ENCODE assay signal across 20 cellular contexts in the genomic region with DNA sequence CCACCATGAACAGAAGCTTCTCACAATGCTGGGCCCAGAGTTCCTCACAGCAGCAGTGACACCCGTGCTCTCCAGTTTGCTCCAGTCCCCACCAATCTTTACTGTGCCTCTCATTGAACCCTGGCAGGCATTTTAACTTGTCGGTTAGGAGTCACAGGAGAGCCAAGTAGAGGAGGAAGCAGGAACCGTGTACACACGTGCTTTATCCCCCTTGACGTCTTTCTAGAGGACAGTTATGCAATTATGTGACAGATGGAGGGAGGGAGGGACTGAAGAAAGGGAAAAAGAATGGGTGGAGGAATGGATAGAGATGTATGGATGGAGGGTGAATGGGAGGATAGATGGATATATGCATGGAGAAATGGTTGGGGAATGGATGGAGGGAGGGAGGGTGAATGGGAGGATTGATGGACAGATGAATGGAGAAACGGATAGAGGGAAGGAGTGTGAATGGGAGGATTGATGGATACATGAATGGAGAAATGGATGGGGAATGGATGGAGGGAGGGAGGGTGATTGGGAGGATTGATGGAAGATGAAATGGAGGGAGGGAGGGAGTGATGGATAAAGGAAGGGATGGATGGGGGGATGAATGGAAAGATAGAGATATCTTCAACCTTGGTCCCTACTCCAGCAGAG.
"Had no signal": no experiment of that assay in that cellular context is flagged by ENCODE, and none has a peak within 500 bp of the region (broad histone marks: within the 10 kb centered on the region; RNA-seq: fewer than 3 reads in every experiment).

No MANE protein-coding gene starts in this region.

- H3K9me3 Mint-ChIP-seq: activated naive CD4-positive, alpha-beta T cell treated with anti-CD3 and anti-CD28 coated beads for 36 hours; activated naive CD8-positive, alpha-beta T cell treated with anti-CD3 and anti-CD28 coated beads, Interleukin-2, amount 50 U/mL, for 24 hours; activated T-helper 2 cell treated with anti-CD3 and anti-CD28 coated beads, Interferon-gamma antibody, Interleukin-2, Interleukin-4, amounts not matched to agents 10 μg/mL and 5 μg/mL and 100 μg/mL, durations not matched to agents 14 hours and 24 hours and 36 hours had no signal

- H3K4me3 ChIP-seq: ascending aorta, breast epithelium, esophagus squamous epithelium, left ventricle myocardium inferior, skin epidermis, transverse colon, vagina had no signal

- H3K27ac ChIP-seq: ascending aorta, breast epithelium, esophagus squamous epithelium, left ventricle myocardium inferior, skin epidermis, transverse colon, vagina had no signal

- H3K9me3 ChIP-seq: ascending aorta, breast epithelium, esophagus squamous epithelium, left ventricle myocardium inferior, transverse colon, vagina had no signal

- H3K4me3 Mint-ChIP-seq: activated naive CD4-positive, alpha-beta T cell treated with anti-CD3 and anti-CD28 coated beads for 36 hours; activated naive CD8-positive, alpha-beta T cell treated with anti-CD3 and anti-CD28 coated beads, Interleukin-2, amount 50 U/mL, for 24 hours had no signal

- H3K27me3 ChIP-seq: ascending aorta, transverse colon, vagina had no signal

- H3K36me3 Mint-ChIP-seq: naive B cell had no signal

- ATAC-seq: activated CD4-positive, CD25-positive, alpha-beta regulatory T cell treated with anti-CD3 and anti-CD28 coated beads, Interleukin-2, amount 50 U/mL, for 24 hours; activated naive CD8-positive, alpha-beta T cell treated with anti-CD3 and anti-CD28 coated beads, Interleukin-2, amount 50 U/mL, for 24 hours had no signal

- DNase-seq: activated CD4-positive, alpha-beta T cell treated with anti-CD3 and anti-CD28 coated beads, Interleukin-2, amount 50 U/mL, for 4 hours; activated naive CD4-positive, alpha-beta T cell treated with anti-CD3 and anti-CD28 coated beads for 36 hours; activated naive CD8-positive, alpha-beta T cell treated with anti-CD3 and anti-CD28 coated beads, Interleukin-2, amount 50 U/mL, for 24 hours; cerebellar nuclear complex; effector CD8-positive, alpha-beta T cell; esophagus squamous epithelium; hypothalamus; kidney; left ventricle myocardium inferior; naive B cell; stimulated activated CD4-positive, alpha-beta T cell treated with anti-CD3 and anti-CD28 coated beads, Interleukin-4, amount 100 ng/mL, for 24 hours; stimulated activated naive CD4-positive, alpha-beta T cell; substantia nigra; transverse colon had no signal

- H3K36me3 ChIP-seq: ascending aorta, breast epithelium, esophagus squamous epithelium, left ventricle myocardium inferior, transverse colon, vagina had no signal

- H3K27ac Mint-ChIP-seq: activated naive CD4-positive, alpha-beta T cell treated with anti-CD3 and anti-CD28 coated beads for 36 hours; activated naive CD8-positive, alpha-beta T cell treated with anti-CD3 and anti-CD28 coated beads, Interleukin-2, amount 50 U/mL, for 24 hours; activated T-helper 2 cell treated with anti-CD3 and anti-CD28 coated beads, Interferon-gamma antibody, Interleukin-2, Interleukin-4, amounts not matched to agents 10 μg/mL and 5 μg/mL and 100 μg/mL, durations not matched to agents 14 hours and 24 hours and 36 hours had no signal

- H3K27me3 Mint-ChIP-seq: activated naive CD8-positive, alpha-beta T cell treated with anti-CD3 and anti-CD28 coated beads, Interleukin-2, amount 50 U/mL, for 24 hours; naive B cell had no signal

- H3K4me1 ChIP-seq: breast epithelium, left ventricle myocardium inferior, transverse colon, vagina had no signal
